ENCODE assay signal across 1 cellular context in the genomic region with DNA sequence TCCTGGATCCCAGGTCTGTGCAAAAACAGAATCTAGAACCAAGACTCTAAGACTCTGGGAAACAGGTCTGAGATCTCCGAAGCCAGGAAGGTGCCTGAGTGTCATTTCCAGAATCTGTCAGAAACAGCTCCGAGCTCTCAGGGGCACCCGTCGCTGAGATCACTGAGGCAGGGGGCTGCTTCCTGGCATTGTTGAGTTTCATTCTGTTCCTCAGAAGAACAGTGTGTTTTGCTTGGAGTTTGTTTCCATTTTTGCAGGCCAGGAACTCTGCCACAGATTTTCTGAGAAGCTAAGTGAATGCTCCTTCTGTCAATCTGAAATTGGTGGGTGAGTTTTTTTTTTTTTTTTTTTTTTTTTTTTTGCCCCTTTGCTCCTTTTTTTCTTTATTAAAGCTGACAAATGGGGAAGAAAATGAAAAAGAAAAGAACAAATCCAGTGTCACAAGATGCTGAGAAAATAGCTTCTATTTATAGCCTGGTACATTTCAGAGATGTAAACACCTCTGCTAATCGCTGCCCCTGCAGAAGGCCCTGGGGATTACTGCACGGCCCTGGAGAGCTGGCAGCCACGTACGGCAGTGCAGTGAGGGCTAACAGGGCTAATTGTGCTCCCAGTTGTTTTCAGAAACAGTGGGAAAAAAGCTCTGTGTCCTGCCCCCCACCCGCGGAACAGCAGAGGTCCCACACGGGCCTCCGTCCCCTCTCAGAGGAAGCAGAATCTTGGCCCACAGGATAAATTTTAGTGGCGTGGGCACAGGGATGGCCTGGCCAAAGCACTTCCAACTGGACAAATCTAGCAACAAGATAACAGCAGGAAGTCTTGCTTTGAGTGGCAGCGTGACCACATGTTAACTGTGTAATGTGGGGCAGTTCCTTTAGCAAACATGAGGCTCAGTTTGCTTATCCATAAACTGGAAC.
TF ChIP-seq lines count a peak whose summit lies in the region.

No MANE protein-coding gene starts in this region.

TF ChIP-seq in WTC11, 78 proteins besides CTCF, POLR2A, EP300 and RAD21 (continued from another document):
- TF ChIP-seq, protein P1, sequence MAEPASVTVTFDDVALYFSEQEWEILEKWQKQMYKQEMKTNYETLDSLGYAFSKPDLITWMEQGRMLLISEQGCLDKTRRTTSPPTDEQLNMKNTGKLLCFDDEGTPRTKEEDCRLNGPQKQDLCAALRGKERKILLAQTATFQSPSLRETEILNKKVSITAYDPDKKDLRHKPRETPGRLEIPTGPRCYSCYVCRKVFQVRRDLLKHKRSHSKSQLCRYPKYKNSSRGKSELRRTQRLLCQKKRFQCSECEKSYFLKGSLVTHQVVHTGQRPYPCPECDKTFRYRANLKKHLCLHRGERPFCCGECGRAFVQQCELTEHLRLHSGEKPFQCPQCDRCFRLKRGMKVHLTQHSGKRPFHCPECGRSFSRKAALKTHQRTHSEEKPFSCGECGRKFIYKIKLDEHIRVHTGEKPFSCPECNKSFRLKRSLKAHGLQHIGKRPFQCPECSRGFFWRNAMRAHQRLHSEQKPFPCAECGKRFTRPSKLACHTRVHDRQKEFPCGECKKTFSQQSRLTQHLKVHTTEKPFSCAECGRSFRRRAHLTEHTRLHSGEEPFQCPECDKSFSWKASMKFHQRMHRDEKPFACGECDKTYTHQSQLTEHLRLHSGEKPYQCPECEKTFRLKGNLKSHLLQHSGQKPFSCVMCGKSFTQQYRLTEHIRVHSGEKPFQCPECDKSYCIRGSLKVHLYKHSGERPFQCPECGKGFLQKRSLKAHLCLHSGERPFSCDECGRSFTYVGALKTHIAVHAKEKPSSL (CRISPR knock-in tag; conservative IDR thresholded peaks at IDR 0.05) = no peak
- TF ChIP-seq OVOL2 (CRISPR knock-in tag; IDR thresholded peaks at IDR 0.05; ENCODE audit: borderline replicate concordance) (no peak), NFE2L1 (CRISPR knock-in tag; IDR thresholded peaks at IDR 0.05) (no peak), ZNF138 (CRISPR knock-in tag; conservative IDR thresholded peaks at IDR 0.05) (no peak)
- TF ChIP-seq, protein P2, sequence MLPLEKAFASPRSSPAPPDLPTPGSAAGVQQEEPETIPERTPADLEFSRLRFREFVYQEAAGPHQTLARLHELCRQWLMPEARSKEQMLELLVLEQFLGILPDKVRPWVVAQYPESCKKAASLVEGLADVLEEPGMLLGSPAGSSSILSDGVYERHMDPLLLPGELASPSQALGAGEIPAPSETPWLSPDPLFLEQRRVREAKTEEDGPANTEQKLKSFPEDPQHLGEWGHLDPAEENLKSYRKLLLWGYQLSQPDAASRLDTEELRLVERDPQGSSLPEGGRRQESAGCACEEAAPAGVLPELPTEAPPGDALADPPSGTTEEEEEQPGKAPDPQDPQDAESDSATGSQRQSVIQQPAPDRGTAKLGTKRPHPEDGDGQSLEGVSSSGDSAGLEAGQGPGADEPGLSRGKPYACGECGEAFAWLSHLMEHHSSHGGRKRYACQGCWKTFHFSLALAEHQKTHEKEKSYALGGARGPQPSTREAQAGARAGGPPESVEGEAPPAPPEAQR (CRISPR knock-in tag; IDR thresholded peaks at IDR 0.05) = no peak
- TF ChIP-seq, protein P3, sequence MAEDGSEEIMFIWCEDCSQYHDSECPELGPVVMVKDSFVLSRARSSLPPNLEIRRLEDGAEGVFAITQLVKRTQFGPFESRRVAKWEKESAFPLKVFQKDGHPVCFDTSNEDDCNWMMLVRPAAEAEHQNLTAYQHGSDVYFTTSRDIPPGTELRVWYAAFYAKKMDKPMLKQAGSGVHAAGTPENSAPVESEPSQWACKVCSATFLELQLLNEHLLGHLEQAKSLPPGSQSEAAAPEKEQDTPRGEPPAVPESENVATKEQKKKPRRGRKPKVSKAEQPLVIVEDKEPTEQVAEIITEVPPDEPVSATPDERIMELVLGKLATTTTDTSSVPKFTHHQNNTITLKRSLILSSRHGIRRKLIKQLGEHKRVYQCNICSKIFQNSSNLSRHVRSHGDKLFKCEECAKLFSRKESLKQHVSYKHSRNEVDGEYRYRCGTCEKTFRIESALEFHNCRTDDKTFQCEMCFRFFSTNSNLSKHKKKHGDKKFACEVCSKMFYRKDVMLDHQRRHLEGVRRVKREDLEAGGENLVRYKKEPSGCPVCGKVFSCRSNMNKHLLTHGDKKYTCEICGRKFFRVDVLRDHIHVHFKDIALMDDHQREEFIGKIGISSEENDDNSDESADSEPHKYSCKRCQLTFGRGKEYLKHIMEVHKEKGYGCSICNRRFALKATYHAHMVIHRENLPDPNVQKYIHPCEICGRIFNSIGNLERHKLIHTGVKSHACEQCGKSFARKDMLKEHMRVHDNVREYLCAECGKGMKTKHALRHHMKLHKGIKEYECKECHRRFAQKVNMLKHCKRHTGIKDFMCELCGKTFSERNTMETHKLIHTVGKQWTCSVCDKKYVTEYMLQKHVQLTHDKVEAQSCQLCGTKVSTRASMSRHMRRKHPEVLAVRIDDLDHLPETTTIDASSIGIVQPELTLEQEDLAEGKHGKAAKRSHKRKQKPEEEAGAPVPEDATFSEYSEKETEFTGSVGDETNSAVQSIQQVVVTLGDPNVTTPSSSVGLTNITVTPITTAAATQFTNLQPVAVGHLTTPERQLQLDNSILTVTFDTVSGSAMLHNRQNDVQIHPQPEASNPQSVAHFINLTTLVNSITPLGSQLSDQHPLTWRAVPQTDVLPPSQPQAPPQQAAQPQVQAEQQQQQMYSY (CRISPR knock-in tag; IDR thresholded peaks at IDR 0.05) = no peak
TF ChIP-seq in WTC11: peak in this region for 0.
